In genomic region chr10:104121485-104122272, GRCh38 we compare ENCODE assay signal across 1 cellular context.
TF ChIP-seq lines count a peak whose summit lies in the region.

Gene SFR1, plus strand, starts transcription at chr10:104122171. Its CDS starts 13 bp downstream, at chr10:104122184.

TF ChIP-seq in HepG2, 621 proteins besides CTCF, POLR2A, EP300 and RAD21 (continued from another document and continues in another):
- TF ChIP-seq PAXIP1 (CRISPR knock-in tag; conservative IDR thresholded peaks at IDR 0.05), result peak; percentile 17; the same call in 1 of the 2 replicates
- peak; percentile 70 for TF ChIP-seq PHF5A (CRISPR knock-in tag; IDR thresholded peaks at IDR 0.05; ENCODE audit: low read depth, unreplicated experiment)
- TF ChIP-seq MED1 (CRISPR knock-in tag; IDR thresholded peaks at IDR 0.05), result peak; percentile 49; the same call in 1 of the 2 replicates
- TF ChIP-seq ZSCAN20 (CRISPR knock-in tag; IDR thresholded peaks at IDR 0.05; ENCODE audit: borderline replicate concordance), result no peak
- peak; percentile 62 for TF ChIP-seq GMEB2 (CRISPR knock-in tag; IDR thresholded peaks at IDR 0.05; ENCODE audit: low read depth)
- TF ChIP-seq ARNT2 (CRISPR knock-in tag; IDR thresholded peaks at IDR 0.05; ENCODE audit: low read depth), result peak; percentile 86
- TF ChIP-seq GFI1 (CRISPR knock-in tag; IDR thresholded peaks at IDR 0.05; ENCODE audit: borderline replicate concordance), result no peak
- TF ChIP-seq ATF1 (CRISPR knock-in tag; IDR thresholded peaks at IDR 0.05), result peak; percentile 61
- peak; percentile 34; the same call in 1 of the 2 replicates for TF ChIP-seq ZBTB7A (CRISPR knock-in tag; IDR thresholded peaks at IDR 0.05)
- no peak for TF ChIP-seq TOPORS (CRISPR knock-in tag; IDR thresholded peaks at IDR 0.05)
- TF ChIP-seq ESRRA (CRISPR knock-in tag; IDR thresholded peaks at IDR 0.05; ENCODE audit: low read depth), result 0 out of 2 replicates have a peak, but pooled peaks have one; percentile 25
- TF ChIP-seq ATF6 (CRISPR knock-in tag; conservative IDR thresholded peaks at IDR 0.05), result no peak
- TF ChIP-seq ZFP82 (CRISPR knock-in tag; IDR thresholded peaks at IDR 0.05; ENCODE audit: borderline replicate concordance), result peak; percentile 66; the same call in 1 of the 2 replicates
- TF ChIP-seq ZNF343 (CRISPR knock-in tag; IDR thresholded peaks at IDR 0.05), result no peak
- TF ChIP-seq PPARG (CRISPR knock-in tag; conservative IDR thresholded peaks at IDR 0.05), result 0 out of 2 replicates have a peak, but pooled peaks have one; percentile 22
- no peak for TF ChIP-seq SOX6 (IDR thresholded peaks at IDR 0.05)
- TF ChIP-seq SOX6 (CRISPR knock-in tag; IDR thresholded peaks at IDR 0.05), result peak; percentile 65
- peak; percentile 52; the same call in 1 of the 2 replicates for TF ChIP-seq ZBTB25 (CRISPR knock-in tag; IDR thresholded peaks at IDR 0.05)
- TF ChIP-seq JDP2 (CRISPR knock-in tag; IDR thresholded peaks at IDR 0.05; ENCODE audit: borderline replicate concordance), result no peak
- TF ChIP-seq SAP130 (CRISPR knock-in tag; IDR thresholded peaks at IDR 0.05; ENCODE audit: low read depth), result peak; percentile 85
- peak; percentile 20; the same call in 1 of the 2 replicates for TF ChIP-seq ZNF281 (CRISPR knock-in tag; IDR thresholded peaks at IDR 0.05; ENCODE audit: borderline replicate concordance)
- peak; percentile 79 for TF ChIP-seq THAP11 (CRISPR knock-in tag; IDR thresholded peaks at IDR 0.05)
- TF ChIP-seq XRCC5 (optimal IDR thresholded peaks at IDR 0.05; ENCODE audit: low read length), result peak; percentile 70
- no peak; the same call in 1 of the 2 replicates for TF ChIP-seq RFXAP (CRISPR knock-in tag; IDR thresholded peaks at IDR 0.05; ENCODE audit: borderline replicate concordance)
- peak; percentile 97 for TF ChIP-seq ZBTB14 (CRISPR knock-in tag; IDR thresholded peaks at IDR 0.05)
- TF ChIP-seq ZBTB44 (CRISPR knock-in tag; IDR thresholded peaks at IDR 0.05), result no peak
- no peak for TF ChIP-seq MBNL3 (CRISPR knock-in tag; conservative IDR thresholded peaks at IDR 0.05)
- no peak for TF ChIP-seq FOXA1 (IDR thresholded peaks at IDR 0.05)
- no peak for TF ChIP-seq FOXA1 (CRISPR knock-in tag; IDR thresholded peaks at IDR 0.05)
- no peak for TF ChIP-seq MTA1 (CRISPR knock-in tag; IDR thresholded peaks at IDR 0.05; ENCODE audit: borderline replicate concordance)
- TF ChIP-seq NFYB (CRISPR knock-in tag; IDR thresholded peaks at IDR 0.05), result peak; percentile 85
- TF ChIP-seq ZNF24 (IDR thresholded peaks at IDR 0.05), result no peak
- TF ChIP-seq SOX13 (IDR thresholded peaks at IDR 0.05), result peak; percentile 15; the same call in 1 of the 2 replicates
- TF ChIP-seq SOX13 (CRISPR knock-in tag; conservative IDR thresholded peaks at IDR 0.05 in 1 of 2, IDR thresholded peaks at IDR 0.05 in 1 of 2), result peak in 1 of 2 experiments; percentile 22; a peak in 1 of 4 replicates
- TF ChIP-seq ZBTB38 (CRISPR knock-in tag; IDR thresholded peaks at IDR 0.05), result peak; percentile 43; the same call in 1 of the 2 replicates
- TF ChIP-seq ZNF275 (CRISPR knock-in tag; IDR thresholded peaks at IDR 0.05; ENCODE audit: borderline replicate concordance), result peak; percentile 17
- TF ChIP-seq TFDP1 (CRISPR knock-in tag; IDR thresholded peaks at IDR 0.05; ENCODE audit: borderline replicate concordance), result peak; percentile 95; the same call in 1 of the 2 replicates
- TF ChIP-seq ATF4 (CRISPR knock-in tag; IDR thresholded peaks at IDR 0.05), result no peak
- no peak for TF ChIP-seq ZMYM3 (CRISPR knock-in tag; IDR thresholded peaks at IDR 0.05)
- TF ChIP-seq PAF1 (CRISPR knock-in tag; IDR thresholded peaks at IDR 0.05), result no peak
- TF ChIP-seq ZNF556 (CRISPR knock-in tag; IDR thresholded peaks at IDR 0.05; ENCODE audit: borderline replicate concordance), result peak; percentile 32; the same call in 1 of the 2 replicates
- peak; percentile 97 for TF ChIP-seq TFDP2 (CRISPR knock-in tag; IDR thresholded peaks at IDR 0.05)
- peak; percentile 90 for TF ChIP-seq ZNF605 (CRISPR knock-in tag; IDR thresholded peaks at IDR 0.05)
- TF ChIP-seq ZNF768 (CRISPR knock-in tag; IDR thresholded peaks at IDR 0.05), result peak; percentile 42; the same call in 1 of the 2 replicates
- no peak for TF ChIP-seq NFIB (CRISPR knock-in tag; IDR thresholded peaks at IDR 0.05; ENCODE audit: borderline replicate concordance)
